ENCODE assay signal across 24 cellular contexts in the genomic region with DNA sequence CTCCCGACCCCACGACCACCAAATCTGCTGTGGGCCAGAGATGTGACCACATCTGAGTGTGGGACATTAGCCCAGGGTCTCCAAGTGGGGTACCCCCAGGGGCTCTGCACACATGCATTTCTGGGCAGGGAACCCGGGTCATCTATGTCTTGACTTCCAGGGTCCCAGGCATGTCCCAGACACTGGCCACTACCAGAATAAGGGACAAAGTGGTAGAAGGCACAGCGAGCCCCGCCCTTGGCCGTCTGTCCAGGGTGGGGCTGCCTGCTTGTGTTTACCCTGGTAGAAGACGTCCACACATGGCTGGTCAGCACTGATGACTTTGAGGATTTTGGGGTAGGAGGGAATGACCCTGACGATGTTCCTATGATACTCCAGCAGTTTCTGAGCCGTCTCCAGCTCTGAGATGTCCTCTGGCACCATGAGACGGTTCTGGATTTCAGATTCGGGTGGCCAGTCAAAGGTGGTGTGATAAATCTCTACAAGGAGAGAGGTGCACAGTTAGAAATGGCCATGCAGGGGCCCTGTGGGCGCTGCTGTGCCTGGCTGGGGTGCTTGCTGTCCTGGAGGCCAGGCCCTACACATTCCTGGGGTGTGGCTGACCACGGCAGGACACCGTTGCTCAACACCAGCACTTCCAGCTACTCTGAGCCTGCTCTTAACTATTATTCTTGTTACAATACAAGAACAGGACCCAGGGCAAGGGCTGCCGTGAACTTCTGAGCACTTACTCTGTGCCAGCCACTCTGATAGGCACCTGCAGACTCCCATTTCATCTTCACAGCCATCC. TPM values are rescaled to one million over a fixed set of nuclear protein-coding genes. Genes with fewer than 3 reads are reported as not detected.
"Had no signal": no experiment of that assay in that cellular context is flagged by ENCODE, and none has a peak within 500 bp of the region (broad histone marks: within the 10 kb centered on the region; RNA-seq: fewer than 3 reads in every experiment).

No MANE protein-coding gene starts in this region.

- ATAC-seq: activated CD8-positive, alpha-beta T cell treated with anti-CD3 and anti-CD28 coated beads for 36 hours; body of pancreas; heart right ventricle; left ventricle myocardium superior; natural killer cell; SK-N-SH treated with all-trans-retinoic acid at 6 μM for 48 hours; T-helper 17 cell had no signal

- H3K36me3 Mint-ChIP-seq: activated naive CD8-positive, alpha-beta T cell treated with anti-CD3 and anti-CD28 coated beads for 36 hours; memory B cell; natural killer cell had no signal

- H3K4me1 Mint-ChIP-seq: activated CD4-positive, alpha-beta T cell treated with anti-CD3 and anti-CD28 coated beads, Interleukin-2, amount 10 ng/mL, durations not matched to agents 24 days and 14 days; activated naive CD8-positive, alpha-beta T cell treated with anti-CD3 and anti-CD28 coated beads for 36 hours; memory B cell; natural killer cell had no signal

- H3K4me1 ChIP-seq: adrenal gland, body of pancreas, heart right ventricle, right atrium auricular region, transverse colon, uterus had no signal

- H3K9me3 ChIP-seq: adrenal gland, body of pancreas, esophagus squamous epithelium, heart right ventricle, right atrium auricular region, transverse colon, uterus had no signal

- H3K4me3 ChIP-seq: adrenal gland, body of pancreas, esophagus squamous epithelium, heart right ventricle, right atrium auricular region, transverse colon, uterus had no signal

- DNase-seq: activated CD4-positive, alpha-beta T cell treated with anti-CD3 and anti-CD28 coated beads, Interleukin-2, amount 10 ng/mL, durations not matched to agents 24 days and 14 days; activated CD4-positive, CD25-positive, alpha-beta regulatory T cell treated with anti-CD3 and anti-CD28 coated beads, Interleukin-2, amount 50 U/mL, for 72 hours; activated CD8-positive, alpha-beta T cell treated with anti-CD3 and anti-CD28 coated beads for 36 hours; activated naive CD4-positive, alpha-beta T cell treated with anti-CD3 and anti-CD28 coated beads for 36 hours; activated naive CD8-positive, alpha-beta T cell treated with anti-CD3 and anti-CD28 coated beads for 36 hours; activated T-cell treated with anti-CD3 and anti-CD28 coated beads, Interleukin-2, amount 50 U/mL, for 48 hours; adrenal gland; body of pancreas; caudate nucleus; dermis blood vessel endothelial cell; effector CD4-positive, alpha-beta T cell; esophagus squamous epithelium; foreskin melanocyte; heart right ventricle; left ventricle myocardium superior; natural killer cell; stimulated activated CD4-positive, alpha-beta T cell treated with anti-CD3 and anti-CD28 coated beads, Interleukin-2, amount 100 ng/mL, for 48 hours; stimulated activated naive CD4-positive, alpha-beta T cell treated with Interleukin-2 at 50 U/mL for 16 hours; T-helper 17 cell; transverse colon; uterus had no signal

- H3K36me3 ChIP-seq: adrenal gland, esophagus squamous epithelium, heart right ventricle, right atrium auricular region, transverse colon, uterus had no signal

- H3K27ac Mint-ChIP-seq: activated CD4-positive, alpha-beta T cell treated with anti-CD3 and anti-CD28 coated beads, Interleukin-2, amount 10 ng/mL, durations not matched to agents 24 days and 14 days; activated CD8-positive, alpha-beta T cell treated with anti-CD3 and anti-CD28 coated beads for 36 hours; activated naive CD4-positive, alpha-beta T cell treated with anti-CD3 and anti-CD28 coated beads for 36 hours; activated naive CD8-positive, alpha-beta T cell treated with anti-CD3 and anti-CD28 coated beads for 36 hours; memory B cell; natural killer cell; T-helper 17 cell had no signal

- H3K27ac ChIP-seq: adrenal gland, body of pancreas, esophagus squamous epithelium, heart right ventricle, right atrium auricular region, transverse colon, uterus had no signal

- H3K4me3 Mint-ChIP-seq: activated CD4-positive, alpha-beta T cell treated with anti-CD3 and anti-CD28 coated beads, Interleukin-2, amount 10 ng/mL, durations not matched to agents 24 days and 14 days; activated CD8-positive, alpha-beta T cell treated with anti-CD3 and anti-CD28 coated beads for 36 hours; activated naive CD4-positive, alpha-beta T cell treated with anti-CD3 and anti-CD28 coated beads for 36 hours; activated naive CD8-positive, alpha-beta T cell treated with anti-CD3 and anti-CD28 coated beads for 36 hours; memory B cell; natural killer cell; T-helper 17 cell had no signal

- H3K9me3 Mint-ChIP-seq: activated CD4-positive, alpha-beta T cell treated with anti-CD3 and anti-CD28 coated beads, Interleukin-2, amount 10 ng/mL, durations not matched to agents 24 days and 14 days; activated CD8-positive, alpha-beta T cell treated with anti-CD3 and anti-CD28 coated beads for 36 hours; activated naive CD4-positive, alpha-beta T cell treated with anti-CD3 and anti-CD28 coated beads for 36 hours; activated naive CD8-positive, alpha-beta T cell treated with anti-CD3 and anti-CD28 coated beads for 36 hours; memory B cell; natural killer cell had no signal

- H3K27me3 Mint-ChIP-seq: memory B cell had no signal

- H3K27me3 ChIP-seq: adrenal gland, body of pancreas, right atrium auricular region, uterus had no signal

RNA-seq across cellular contexts. Expression of a gene that starts 51.3 kb away (rescaled TPM):
- total RNA-seq: activated CD4-positive, alpha-beta T cell treated with anti-CD3 and anti-CD28 coated beads, Interleukin-2, amount 10 ng/mL, durations not matched to agents 24 days and 14 days; activated CD8-positive, alpha-beta T cell treated with anti-CD3 and anti-CD28 coated beads for 36 hours; activated naive CD4-positive, alpha-beta T cell treated with anti-CD3 and anti-CD28 coated beads for 36 hours; dermis blood vessel endothelial cell had no signal
